Comparison of ENCODE assay signal across 8 cellular contexts in the genomic region with DNA sequence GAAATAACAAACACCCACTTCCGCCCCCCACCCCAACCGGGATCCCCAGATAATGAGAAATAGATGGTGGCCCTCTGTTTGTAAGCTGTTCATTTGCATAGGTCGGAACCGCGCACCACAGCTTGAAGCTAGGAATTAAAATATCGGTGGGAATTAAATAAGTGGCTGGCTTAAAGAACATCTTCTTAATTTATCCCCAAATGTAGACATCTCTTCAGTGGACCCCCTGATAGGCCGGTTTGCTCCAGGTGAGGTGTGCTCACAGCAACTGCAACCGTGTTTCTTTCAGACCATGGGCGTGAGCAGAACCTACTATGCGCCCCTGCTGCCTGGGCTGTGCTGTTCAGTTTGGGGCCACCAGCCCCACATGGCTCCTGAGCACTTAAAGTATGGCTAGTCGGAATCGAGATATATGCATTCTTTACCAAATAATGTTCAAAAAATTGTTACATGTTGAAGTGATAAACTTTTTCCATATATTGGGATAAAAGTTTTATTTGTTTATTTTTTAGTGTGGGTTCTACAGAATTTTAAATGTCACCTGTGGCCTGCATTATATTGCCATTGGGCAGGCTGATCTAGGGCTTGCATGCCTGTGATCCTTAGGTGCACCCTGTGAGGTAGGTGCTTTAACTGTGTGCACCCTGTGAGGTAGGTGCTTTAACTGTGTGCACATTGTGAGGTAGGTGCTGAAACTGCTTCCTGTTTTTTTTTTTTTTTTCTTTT. TPM values are rescaled to one million over a fixed set of nuclear protein-coding genes. Genes with fewer than 3 reads are reported as not detected.
A peak's percentile ranks its signal among the peaks of the same experiment; 100 is the strongest.
DNase-seq lines count a peak whose midpoint lies in the region; ATAC-seq, FAIRE-seq and TF ChIP-seq lines count a peak whose summit lies in the region.

No MANE protein-coding gene starts in this region.

- H3K4me1 ChIP-seq in pancreas, result peaks cover 7 to 37% (median 7%) of the 10 kb centered on the region in 3 donors

- H3K4me3 ChIP-seq in epithelial cell of proximal tubule (ENCODE audit: low read depth, low read length), result peak overlapping the region; percentile 69
- H3K4me3 ChIP-seq in pancreas, result peak overlapping the region; percentile 73 to 89 (median 80)

- TF ChIP-seq CTCF in epithelial cell of proximal tubule (conservative IDR thresholded peaks at IDR 0.05; ENCODE audit: low read depth, low read length), result no peak
- TF ChIP-seq CTCF in pancreas (IDR thresholded peaks at IDR 0.05), result no peak

- DNase-seq in activated T-cell treated with anti-CD3 and anti-CD28 coated beads for 48 hours (ENCODE audit: low read depth) (peak; percentile 6), SW480 (ENCODE audit: low spot score) (peak; percentile 16), epithelial cell of proximal tubule (ENCODE audit: low read depth) (no peak), pancreas (no peak), NCI-H524 treated with DMSO at 0.1 percent for 48 hours (lab: John Stamatoyannopoulos, UW) (no peak), NCI-H226 (no peak)
- DNase-seq in activated T-cell treated with anti-CD3 and anti-CD28 coated beads, Interleukin-2, amount 50 U/mL, for 1 hour, result no peak

- no peaks in the 10 kb centered on the region for H3K36me3 ChIP-seq in pancreas

- intact Hi-C loops in pancreas (cut with DNase I), result no loop called here

- ATAC-seq in HG02884 (IDR thresholded peaks at IDR 0.05; ENCODE audit: unreplicated experiment) (peak; percentile 26), pancreas (peak in 2 of 4 donors; percentile 4 to 7)

- no peak for FAIRE-seq in pancreas (lab: Jason Lieb, UNC)

- peak overlapping the region; percentile 93 to 97 (median 96) for H3K27ac ChIP-seq in pancreas

- WGBS in pancreas, 2 donors, result 10 to 17% methylated on average over 12 of the region's 12 CpGs

- no peaks in the 10 kb centered on the region for H3K27me3 ChIP-seq in pancreas

- H3K9me3 ChIP-seq in pancreas, result no peaks in the 10 kb centered on the region

RNA-seq across cellular contexts. Expression of a gene that starts 0.8 kb away (rescaled TPM):
- total RNA-seq in epithelial cell of proximal tubule, result 27.4 and 27.9 TPM in 2 replicates
- 10 to 100 TPM; 22.1 to 37.8 (median 26.4) TPM for total RNA-seq in pancreas
- 10 to 100 TPM in 1 of 2 donors, 1 to 10 TPM in 1; 5.7 to 11.8 TPM for polyA plus RNA-seq in pancreas

Comparison
In these comparisons a context has a peak if more than half of its experiments do, and no peak if none do; other contexts are left out.
1. DNase-seq: peak in activated T-cell treated with anti-CD3 and anti-CD28 coated beads for 48 hours (single experiment) and SW480 (single experiment); none in activated T-cell treated with anti-CD3 and anti-CD28 coated beads, Interleukin-2, amount 50 U/mL, for 1 hour (single experiment), epithelial cell of proximal tubule (single experiment), pancreas (0 of 6), NCI-H524 treated with DMSO at 0.1 percent for 48 hours (single experiment) and NCI-H226 (single experiment).